Comparison of ENCODE assay signal across 10 cellular contexts in the genomic region with DNA sequence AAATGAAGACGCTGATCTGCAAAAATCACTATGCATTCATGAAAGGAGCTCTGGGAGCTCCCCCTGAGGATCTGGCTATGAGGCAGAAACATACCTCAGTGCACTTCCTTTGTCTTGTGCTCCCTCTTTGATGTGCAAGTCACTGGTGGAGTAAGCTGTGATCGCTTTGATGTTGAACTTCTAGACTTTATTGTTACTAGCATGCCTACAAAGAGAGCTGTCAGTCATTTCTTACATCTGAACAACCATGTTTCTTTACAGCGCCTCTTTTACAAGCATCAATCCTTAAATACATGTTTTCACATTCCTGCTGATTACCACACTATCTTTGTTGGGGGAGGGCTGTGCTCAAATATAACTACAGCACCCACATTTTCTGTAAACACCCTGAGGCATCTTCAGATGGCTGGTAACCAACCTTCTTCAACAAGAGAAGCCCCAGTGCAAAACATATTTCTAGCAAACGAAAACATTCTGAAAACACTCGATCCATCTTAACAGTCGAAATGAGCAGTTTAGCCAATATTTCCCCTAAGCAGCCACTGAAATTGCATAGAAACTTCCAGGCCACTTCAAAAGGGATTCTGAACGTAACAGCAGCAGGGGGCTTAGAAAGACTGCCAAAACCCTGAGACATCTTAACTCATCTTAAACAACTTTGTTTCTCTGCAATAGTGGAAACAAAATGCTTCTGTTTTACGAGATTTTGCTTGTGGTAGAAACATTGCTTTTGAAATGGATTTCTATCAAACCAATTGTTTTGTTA.
DNase-seq lines count a peak whose midpoint lies in the region; ATAC-seq and TF ChIP-seq lines count a peak whose summit lies in the region.
"Had no signal": no experiment of that assay in that cellular context is flagged by ENCODE, and none has a peak within 500 bp of the region (broad histone marks: within the 10 kb centered on the region; RNA-seq: fewer than 3 reads in every experiment).

No MANE protein-coding gene starts in this region.

- peaks cover 33% of the 10 kb centered on the region for H3K4me1 Mint-ChIP-seq in HFFc6 (ENCODE audit: low read depth)

- no peaks in the 10 kb centered on the region for H3K9me3 Mint-ChIP-seq in HFFc6

- peaks cover 69% of the 10 kb centered on the region for H3K4me1 ChIP-seq in effector memory CD4-positive, alpha-beta T cell (ENCODE audit: control insufficient read depth, insufficient read depth, low read length, poor library complexity, severe bottlenecking)
- H3K4me1 ChIP-seq: colonic mucosa had no signal

- H3K27me3 ChIP-seq in effector memory CD4-positive, alpha-beta T cell (replicated peaks; ENCODE audit: control insufficient read depth, insufficient read depth, low read length, poor library complexity, severe bottlenecking): no peaks in the 10 kb centered on the region
- H3K27me3 ChIP-seq: colonic mucosa had no signal

- H3K4me3 ChIP-seq in effector memory CD4-positive, alpha-beta T cell (ENCODE audit: insufficient read depth, low read depth, low read length, poor library complexity, severe bottlenecking): peak overlapping the region; percentile 31
- H3K4me3 ChIP-seq: colonic mucosa had no signal

- H3K27ac Mint-ChIP-seq in HFFc6: no peak overlapping the region

- peak overlapping the region; percentile 23; the same call in 1 of the 2 replicates for H3K4me3 Mint-ChIP-seq in HFFc6

- H3K36me3 Mint-ChIP-seq in HFFc6 (ENCODE audit: low read depth): no peaks in the 10 kb centered on the region

- no peak for ATAC-seq in GM21390 (IDR thresholded peaks at IDR 0.05; ENCODE audit: unreplicated experiment)

- DNase-seq in HFFc6 (no peak), T-helper 2 cell (peak in 3 of 5 experiments; percentile 39 to 86 (median 77)), NCI-H2227 (lab: John Stamatoyannopoulos, UW; ENCODE audit: unreplicated experiment) (no peak), HT-29 (ENCODE audit: low spot score) (no peak)
- DNase-seq in effector memory CD4-positive, alpha-beta T cell: peak; percentile 52 to 56 (median 53)
- peak; percentile 20 to 87 (median 70) for DNase-seq in stimulated activated naive CD4-positive, alpha-beta T cell (lab: John Stamatoyannopoulos, UW)
- DNase-seq: colonic mucosa, head of caudate nucleus, NCI-H2081 had no signal

- no peak for TF ChIP-seq CTCF in HFFc6 (IDR thresholded peaks at IDR 0.05)

- no peaks in the 10 kb centered on the region for H3K9me3 ChIP-seq in effector memory CD4-positive, alpha-beta T cell (ENCODE audit: control insufficient read depth, low read length)
- H3K9me3 ChIP-seq: colonic mucosa had no signal

- H3K27ac ChIP-seq in effector memory CD4-positive, alpha-beta T cell (ENCODE audit: insufficient read depth, low read length, poor library complexity, severe bottlenecking): peak overlapping the region; percentile 94
- H3K27ac ChIP-seq: colonic mucosa had no signal

- peaks cover 5% of the 10 kb centered on the region for H3K36me3 ChIP-seq in effector memory CD4-positive, alpha-beta T cell (ENCODE audit: control insufficient read depth, insufficient read depth, low read length)
- H3K36me3 ChIP-seq: colonic mucosa had no signal

- peaks cover 2% of the 10 kb centered on the region; the same call in 1 of the 2 replicates for H3K27me3 Mint-ChIP-seq in HFFc6 (ENCODE audit: insufficient read depth)

Comparison
In these comparisons a context has a peak if more than half of its experiments do, and no peak if none do; other contexts are left out.
1. DNase-seq: peak in T-helper 2 cell (3 of 5), effector memory CD4-positive, alpha-beta T cell (3 of 3) and stimulated activated naive CD4-positive, alpha-beta T cell (6 of 6); none in HFFc6 (single experiment), NCI-H2227 (single experiment) and HT-29 (single experiment).